7 cellular contexts compared by ENCODE assay signal in genomic region chr1:153611024-153611352, GRCh38. TPM values are rescaled to one million over a fixed set of nuclear protein-coding genes. Genes with fewer than 3 reads are reported as not detected.
DNase-seq lines count a peak whose midpoint lies in the region; ATAC-seq and TF ChIP-seq lines count a peak whose summit lies in the region.
"Had no signal": no experiment of that assay in that cellular context is flagged by ENCODE, and none has a peak within 500 bp of the region (broad histone marks: within the 10 kb centered on the region; RNA-seq: fewer than 3 reads in every experiment).

No MANE protein-coding gene starts in this region.

- no peak for TF ChIP-seq CTCF in fibroblast of pulmonary artery (IDR thresholded peaks at IDR 0.05; ENCODE audit: low read length, missing control alignments)
- no peak for TF ChIP-seq CTCF in thoracic aorta (IDR thresholded peaks at IDR 0.05)

- intact Hi-C loops in head of caudate nucleus (cut with DNase I): no loop called here

- peaks cover 14% of the 10 kb centered on the region for H3K36me3 ChIP-seq in thoracic aorta

- no peaks in the 10 kb centered on the region for H3K9me3 ChIP-seq in thoracic aorta

- peak overlapping the region in 1 of 2 donors; percentile 96 for H3K27ac ChIP-seq in thoracic aorta

- H3K4me3 ChIP-seq in fibroblast of pulmonary artery (replicated peaks; ENCODE audit: low read depth, low read length) (peak overlapping the region; percentile 90), thoracic aorta (peak overlapping the region; percentile 87)

- ATAC-seq in thoracic aorta (ENCODE audit: insufficient number of reproducible peaks, low FRiP score, low read depth): no peak

- no peaks in the 10 kb centered on the region for H3K27me3 ChIP-seq in thoracic aorta (replicated peaks; ENCODE audit: insufficient read depth)

- DNase-seq in NOMO-1 treated with DMSO at 0.1 percent for 48 hours (lab: John Stamatoyannopoulos, UW; ENCODE audit: unreplicated experiment) (peak; percentile 15), fibroblast of pulmonary artery (ENCODE audit: low read depth) (peak; percentile 61), thoracic aorta (ENCODE audit: low spot score) (no peak), head of caudate nucleus (no peak), 8988T (no peak), T-helper 9 cell (no peak)
- DNase-seq: activated naive CD4-positive, alpha-beta T cell treated with Interleukin-2 at 50 U/mL for 16 hours had no signal

- peaks cover 20 to 51% of the 10 kb centered on the region in 2 donors for H3K4me1 ChIP-seq in thoracic aorta (ENCODE audit: control insufficient read depth in 1 of 2, low read depth in 2 of 2)

RNA-seq across cellular contexts. Expression of gene S100A16, which starts 1.9 kb away (rescaled TPM):
- 10 to 100 TPM; 81.1 to 82.3 TPM for total RNA-seq in thoracic aorta

RNA-seq across cellular contexts. Expression of gene S100A14, which starts 5.1 kb away (rescaled TPM):
- 1 to 10 TPM; 4.2 to 4.9 TPM for total RNA-seq in thoracic aorta

RNA-seq across cellular contexts. Expression of gene S100A13, which starts 16.3 kb away (rescaled TPM):
- 10 to 100 TPM; 64.2 to 82.9 TPM for total RNA-seq in thoracic aorta

RNA-seq across cellular contexts. Expression of gene S100A1, which starts 17.2 kb away (rescaled TPM):
- not detected for total RNA-seq in thoracic aorta

RNA-seq across cellular contexts. Expression of gene CHTOP, which starts 22.9 kb away (rescaled TPM):
- total RNA-seq in thoracic aorta: 10 to 100 TPM; 39.0 to 78.0 TPM

Comparison
In these comparisons a context has a peak if more than half of its experiments do, and no peak if none do; other contexts are left out.
1. DNase-seq: peak in NOMO-1 treated with DMSO at 0.1 percent for 48 hours (single experiment) and fibroblast of pulmonary artery (single experiment); none in thoracic aorta (single experiment), head of caudate nucleus (0 of 42), 8988T (single experiment) and T-helper 9 cell (single experiment).